In the genomic region with DNA sequence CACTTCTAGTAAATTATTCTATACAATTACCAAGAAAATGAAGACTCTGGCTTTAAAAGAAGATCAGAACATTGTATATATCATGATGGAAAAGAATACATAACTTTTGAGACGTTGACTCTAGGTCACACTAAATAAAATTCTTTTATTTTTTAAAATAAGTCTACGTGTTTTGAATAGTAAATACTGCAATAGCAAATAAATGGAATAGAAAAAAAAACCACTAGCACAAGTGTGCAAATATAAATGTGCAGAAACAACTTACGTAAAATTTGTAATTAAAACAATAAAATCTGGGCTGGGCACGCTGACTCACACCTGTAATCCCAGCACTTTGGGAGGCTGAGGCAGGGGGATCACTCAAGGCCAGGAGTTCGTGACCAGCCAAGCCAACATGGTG, we compare ENCODE assay signal across 15 cellular contexts. TPM values are rescaled to one million over a fixed set of nuclear protein-coding genes. Genes with fewer than 3 reads are reported as not detected.
DNase-seq lines count a peak whose midpoint lies in the region; FAIRE-seq and TF ChIP-seq lines count a peak whose summit lies in the region.
"Had no signal": no experiment of that assay in that cellular context is flagged by ENCODE, and none has a peak within 500 bp of the region (broad histone marks: within the 10 kb centered on the region; RNA-seq: fewer than 3 reads in every experiment).

No MANE protein-coding gene starts in this region.

- H3K4me3 ChIP-seq in dorsolateral prefrontal cortex: no peak overlapping the region
- H3K4me3 ChIP-seq: A549, GM23248, HAP-1 had no signal

- intact Hi-C loops in dorsolateral prefrontal cortex (cut with DNase I): no loop called here

- DNase-seq in dorsolateral prefrontal cortex: no peak
- no peak for DNase-seq in substantia nigra (lab: John Stamatoyannopoulos, UW)
- DNase-seq in activated CD8-positive, alpha-beta memory T cell treated with anti-CD3 and anti-CD28 coated beads, Interleukin-2, amount 50 U/mL, for 48 hours: no peak
- no peak for DNase-seq in RCC 7860 (ENCODE audit: low spot score)
- no peak for DNase-seq in NCI-H524 (lab: John Stamatoyannopoulos, UW)
- DNase-seq: AML-193; Calu3; CD8-positive, alpha-beta T cell; DMS79 treated with DMSO at 0.1 percent for 48 hours; GF-D8; GM23248 had no signal

- no peak for FAIRE-seq in RCC 7860 (lab: Jason Lieb, UNC)
- FAIRE-seq: A549, HepG2 had no signal

- H3K27ac ChIP-seq in angular gyrus (ENCODE audit: low read depth, low read length) (peak overlapping the region; percentile 60), dorsolateral prefrontal cortex (peak overlapping the region in 58 of 59 donors; percentile 29 to 100 (median 94)), substantia nigra (ENCODE audit: low read depth, low read length, poor library complexity, severe bottlenecking) (peak overlapping the region; percentile 91)
- H3K27ac ChIP-seq: A549, GM23248 had no signal

- no peaks in the 10 kb centered on the region for H3K27me3 ChIP-seq in dorsolateral prefrontal cortex

- no peak for TF ChIP-seq CTCF in dorsolateral prefrontal cortex (IDR thresholded peaks at IDR 0.05 in 54 of 56, conservative IDR thresholded peaks at IDR 0.05 in 2 of 56; ENCODE audit: low read depth in 1 of 56, partially characterized antibody in 56 of 56)

RNA-seq across cellular contexts. Expression of a gene that starts 17.9 kb away (rescaled TPM):
- total RNA-seq in dorsolateral prefrontal cortex: 100 to 1,000 TPM; 101 to 349 (median 174) TPM
